ENCODE assay signal across 24 cellular contexts in genomic region chr22:22046370-22046769, GRCh38.
"Had no signal": no experiment of that assay in that cellular context is flagged by ENCODE, and none has a peak within 500 bp of the region (broad histone marks: within the 10 kb centered on the region; RNA-seq: fewer than 3 reads in every experiment).

No MANE protein-coding gene starts in this region.

- H3K27me3 ChIP-seq: right atrium auricular region, tibial artery had no signal

- DNase-seq: activated CD4-positive, CD25-positive, alpha-beta regulatory T cell treated with anti-CD3 and anti-CD28 coated beads, Interleukin-2, amount 50 U/mL, for 72 hours; activated CD8-positive, alpha-beta memory T cell treated with anti-CD3 and anti-CD28 coated beads for 24 hours; activated CD8-positive, alpha-beta memory T cell treated with anti-CD3 and anti-CD28 coated beads, Interleukin-2, amount 50 U/mL, for 4 hours; activated naive CD4-positive, alpha-beta T cell; activated naive CD8-positive, alpha-beta T cell treated with anti-CD3 and anti-CD28 coated beads, Interleukin-2, amount 10 ng/mL, durations not matched to agents 7 days and 5 days; activated T-cell treated with anti-CD3 and anti-CD28 coated beads, Interleukin-2, amount 50 U/mL, for 24 hours; amniotic stem cell; cerebellar nuclear complex; heart left ventricle; left ventricle myocardium superior; mammary epithelial cell; midbrain; ovary; stimulated activated CD4-positive, alpha-beta T cell treated with anti-CD3 and anti-CD28 coated beads, Interleukin-12 subunit alpha, Interleukin-12 subunit beta, amount 100 ng/mL, for 4 hours; stimulated activated CD4-positive, alpha-beta T cell treated with anti-CD3 and anti-CD28 coated beads, Interleukin-4, amount 100 ng/mL, for 4 hours; stimulated activated naive CD8-positive, alpha-beta T cell treated with anti-CD3 and anti-CD28 coated beads, Interleukin-15, amount 100 ng/mL, for 72 hours; tibial artery had no signal

- H3K4me3 Mint-ChIP-seq: activated naive CD8-positive, alpha-beta T cell treated with anti-CD3 and anti-CD28 coated beads, Interleukin-2, amount 10 ng/mL, durations not matched to agents 7 days and 5 days; activated T-cell treated with anti-CD3 and anti-CD28 coated beads, Interleukin-2, amount 50 U/mL, for 24 hours; natural killer cell treated with Interleukin-12 subunit alpha and Interleukin-12 subunit beta and Interleukin-15 and Interleukin-18, amount 100 ng/mL, for 72 hours; stimulated activated naive CD8-positive, alpha-beta T cell treated with anti-CD3 and anti-CD28 coated beads, Interleukin-15, amount 100 ng/mL, for 72 hours had no signal

- H3K9me3 ChIP-seq: gastroesophageal sphincter, heart left ventricle, neutrophil, ovary, prostate gland, right atrium auricular region, tibial artery had no signal

- H3K36me3 Mint-ChIP-seq: activated naive CD8-positive, alpha-beta T cell treated with anti-CD3 and anti-CD28 coated beads, Interleukin-2, amount 10 ng/mL, durations not matched to agents 7 days and 5 days; natural killer cell treated with Interleukin-12 subunit alpha and Interleukin-12 subunit beta and Interleukin-15 and Interleukin-18, amount 100 ng/mL, for 72 hours had no signal

- H3K4me3 ChIP-seq: coronary artery, gastroesophageal sphincter, heart left ventricle, ovary, prostate gland, right atrium auricular region, tibial artery had no signal

- H3K27ac ChIP-seq: coronary artery, gastroesophageal sphincter, heart left ventricle, neutrophil, ovary, prostate gland, right atrium auricular region, tibial artery had no signal

- H3K4me1 ChIP-seq: gastroesophageal sphincter, heart left ventricle, prostate gland, right atrium auricular region, tibial artery had no signal

- H3K27ac Mint-ChIP-seq: activated naive CD8-positive, alpha-beta T cell treated with anti-CD3 and anti-CD28 coated beads, Interleukin-2, amount 10 ng/mL, durations not matched to agents 7 days and 5 days; activated T-cell treated with anti-CD3 and anti-CD28 coated beads, Interleukin-2, amount 50 U/mL, for 24 hours; activated T-helper 2 cell treated with anti-CD3 and anti-CD28 coated beads, Interferon-gamma antibody, Interleukin-2, Interleukin-4, amounts not matched to agents 10 μg/mL and 5 μg/mL and 100 μg/mL, durations not matched to agents 14 hours and 24 hours and 36 hours; natural killer cell treated with Interleukin-12 subunit alpha and Interleukin-12 subunit beta and Interleukin-15 and Interleukin-18, amount 100 ng/mL, for 72 hours had no signal

- H3K36me3 ChIP-seq: gastroesophageal sphincter, heart left ventricle, neutrophil, ovary, prostate gland, right atrium auricular region, tibial artery had no signal

- ATAC-seq: gastroesophageal sphincter; heart left ventricle; left ventricle myocardium superior; natural killer cell treated with Interleukin-12 subunit alpha and Interleukin-12 subunit beta and Interleukin-15 and Interleukin-18, amount 100 ng/mL, for 72 hours; stimulated activated naive CD8-positive, alpha-beta T cell treated with anti-CD3 and anti-CD28 coated beads, Interleukin-15, amount 100 ng/mL, for 72 hours had no signal

- H3K9me3 Mint-ChIP-seq: activated naive CD8-positive, alpha-beta T cell treated with anti-CD3 and anti-CD28 coated beads, Interleukin-2, amount 10 ng/mL, durations not matched to agents 7 days and 5 days; activated T-cell treated with anti-CD3 and anti-CD28 coated beads, Interleukin-2, amount 50 U/mL, for 24 hours; activated T-helper 2 cell treated with anti-CD3 and anti-CD28 coated beads, Interferon-gamma antibody, Interleukin-2, Interleukin-4, amounts not matched to agents 10 μg/mL and 5 μg/mL and 100 μg/mL, durations not matched to agents 14 hours and 24 hours and 36 hours; natural killer cell treated with Interleukin-12 subunit alpha and Interleukin-12 subunit beta and Interleukin-15 and Interleukin-18, amount 100 ng/mL, for 72 hours; stimulated activated naive CD8-positive, alpha-beta T cell treated with anti-CD3 and anti-CD28 coated beads, Interleukin-15, amount 100 ng/mL, for 72 hours had no signal
